7 cellular contexts compared by ENCODE assay signal in the genomic region with DNA sequence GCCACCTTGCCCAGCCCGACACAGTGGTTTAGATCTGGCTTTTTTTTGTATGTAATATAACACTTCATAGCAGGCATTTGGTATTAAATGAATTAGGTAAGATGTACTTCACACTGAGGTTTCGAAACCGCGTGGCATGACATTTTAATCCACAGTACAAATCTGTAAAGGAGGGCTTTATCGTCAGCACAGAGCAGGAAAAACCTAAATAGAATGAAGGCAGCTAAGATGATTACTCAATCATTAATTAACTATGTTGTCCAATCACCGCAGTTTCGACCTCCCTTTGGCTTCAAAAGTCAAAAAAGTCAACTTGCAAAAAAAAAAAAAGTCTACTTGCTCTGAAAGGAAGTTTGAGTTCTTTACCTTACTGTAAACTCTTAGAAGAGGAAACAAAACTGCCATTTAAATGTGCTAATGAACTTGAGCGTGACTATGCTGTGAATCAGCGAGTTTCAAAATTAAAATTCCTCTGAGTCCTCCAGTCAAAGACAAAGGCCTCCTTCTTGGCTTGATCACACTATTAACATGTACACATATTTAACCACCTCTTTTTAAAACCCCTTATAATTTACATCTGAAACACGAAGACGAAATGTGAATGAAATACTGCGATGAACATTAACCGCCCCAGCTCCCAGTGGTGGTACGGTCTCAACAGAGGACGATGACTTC. TPM values are rescaled to one million over a fixed set of nuclear protein-coding genes. Genes with fewer than 3 reads are reported as not detected.
A peak's percentile ranks its signal among the peaks of the same experiment; 100 is the strongest.
DNase-seq lines count a peak whose midpoint lies in the region; ATAC-seq and TF ChIP-seq lines count a peak whose summit lies in the region.

No MANE protein-coding gene starts in this region.

- H3K4me1 Mint-ChIP-seq in activated naive CD4-positive, alpha-beta T cell treated with anti-CD3 and anti-CD28 coated beads for 36 hours (ENCODE audit: low read depth), result peaks cover 35% of the 10 kb centered on the region
- peaks cover 15% of the 10 kb centered on the region for H3K4me1 Mint-ChIP-seq in progenitor cell of endocrine pancreas (ENCODE audit: low read depth)

- no peaks in the 10 kb centered on the region for H3K27me3 Mint-ChIP-seq in activated naive CD4-positive, alpha-beta T cell treated with anti-CD3 and anti-CD28 coated beads for 36 hours (ENCODE audit: low read depth)
- H3K27me3 Mint-ChIP-seq in progenitor cell of endocrine pancreas, result no peaks in the 10 kb centered on the region

- TF ChIP-seq CTCF in HEK293 (tag by site-specific recombination; IDR thresholded peaks at IDR 0.05) (no peak), cardiac muscle cell (IDR thresholded peaks at IDR 0.05; ENCODE audit: low read depth, low read length) (no peak), progenitor cell of endocrine pancreas (IDR thresholded peaks at IDR 0.05; ENCODE audit: unreplicated experiment) (no peak)

- H3K36me3 ChIP-seq in HEK293 (ENCODE audit: control insufficient read depth in 2 of 2, insufficient read depth in 1 of 2, low read length in 2 of 2) (peaks cover 0 to 11% of the 10 kb centered on the region in 2 experiments; a peak in 1 of 3 replicates), cardiac muscle cell (no peaks in the 10 kb centered on the region)

- H3K27ac ChIP-seq in HEK293 (ENCODE audit: extremely low read depth, low read depth, low read length) (peak overlapping the region; percentile 64), cardiac muscle cell (peak overlapping the region; percentile 98)

- DNase-seq in NAMALWA (ENCODE audit: low spot score) (peak; percentile 81), cardiac muscle cell (ENCODE audit: low read depth in 1 of 2, low spot score in 1 of 2) (peak in 1 of 2 donors; percentile 74), progenitor cell of endocrine pancreas (ENCODE audit: low spot score, unreplicated experiment) (no peak), HEK293T (ENCODE audit: extremely low spot score) (no peak)
- DNase-seq in activated naive CD4-positive, alpha-beta T cell treated with anti-CD3 and anti-CD28 coated beads for 36 hours, result peak; percentile 76

- H3K4me1 ChIP-seq in HEK293 (ENCODE audit: control insufficient read depth, insufficient read depth, low read length) (no peaks in the 10 kb centered on the region; the same call in 1 of the 2 replicates), cardiac muscle cell (ENCODE audit: low read depth) (peaks cover 8% of the 10 kb centered on the region)

- CTCF ChIA-PET in HEK293 (lab: Yijun Ruan, JAX) (interaction anchor here (0.6 to 0.7 kb wide), 2 partner anchors 70 to 912 kb away, joined by 3 to 4 read pairs; no protein-coding TSS in a partner anchor), HEK293T (lab: Yijun Ruan, JAX) (interaction anchor here (1.4 kb wide), 1 partner anchor 61 kb away, joined by 3 read pairs; no protein-coding TSS in a partner anchor)
- CTCF ChIA-PET in activated naive CD4-positive, alpha-beta T cell treated with anti-CD3 and anti-CD28 coated beads for 36 hours (lab: Charles Lee), result interaction anchor here (1.2 kb wide), 1 partner anchor 46 kb away, joined by 3 read pairs; no protein-coding TSS in a partner anchor

- intact Hi-C loops in activated naive CD4-positive, alpha-beta T cell treated with anti-CD3 and anti-CD28 coated beads for 36 hours (cut with micrococcal nuclease), result loop anchor here (1.0 to 5.0 kb wide), 15 partner anchors 16 to 546 kb away; partner anchors contain the start of genes CAMLG, DDX46, PCBD2 and PPP2CA

- H3K27me3 ChIP-seq in cardiac muscle cell, result no peaks in the 10 kb centered on the region

- peak overlapping the region; percentile 89 for H3K4me3 Mint-ChIP-seq in activated naive CD4-positive, alpha-beta T cell treated with anti-CD3 and anti-CD28 coated beads for 36 hours
- H3K4me3 Mint-ChIP-seq in progenitor cell of endocrine pancreas (ENCODE audit: low read depth), result peak overlapping the region; percentile 89

- peaks cover 6% of the 10 kb centered on the region for H3K36me3 Mint-ChIP-seq in activated naive CD4-positive, alpha-beta T cell treated with anti-CD3 and anti-CD28 coated beads for 36 hours (ENCODE audit: low read depth)
- H3K36me3 Mint-ChIP-seq in progenitor cell of endocrine pancreas (ENCODE audit: insufficient read depth), result no peaks in the 10 kb centered on the region

- ATAC-seq in GM18511 (IDR thresholded peaks at IDR 0.05; ENCODE audit: unreplicated experiment), result peak; percentile 39

- H3K9me3 ChIP-seq in HEK293 (ENCODE audit: control insufficient read depth, insufficient read depth, low read depth, low read length), result no peaks in the 10 kb centered on the region
- H3K9me3 ChIP-seq in cardiac muscle cell (ENCODE audit: low read depth), result no peaks in the 10 kb centered on the region

- H3K27ac Mint-ChIP-seq in activated naive CD4-positive, alpha-beta T cell treated with anti-CD3 and anti-CD28 coated beads for 36 hours, result peak overlapping the region; percentile 100
- peak overlapping the region; percentile 98 for H3K27ac Mint-ChIP-seq in progenitor cell of endocrine pancreas

- peak overlapping the region; percentile 93 for H3K4me3 ChIP-seq in HEK293 (ENCODE audit: low read depth, low read length)
- H3K4me3 ChIP-seq in cardiac muscle cell, result peak overlapping the region; percentile 87

- H3K9me3 Mint-ChIP-seq in activated naive CD4-positive, alpha-beta T cell treated with anti-CD3 and anti-CD28 coated beads for 36 hours, result no peaks in the 10 kb centered on the region
- H3K9me3 Mint-ChIP-seq in progenitor cell of endocrine pancreas (ENCODE audit: low read depth), result no peaks in the 10 kb centered on the region

- POLR2A ChIA-PET in HEK293 (lab: Yijun Ruan, JAX) (interaction anchor here (0.8 to 1.2 kb wide), 3 partner anchors 13 to 90 kb away, joined by 3 to 6 read pairs (median 3); partner anchors contain the start of gene CAMLG), HEK293T (lab: Yijun Ruan, JAX) (interaction anchor here (0.8 to 1.7 kb wide), 7 partner anchors 9 to 110 kb away, joined by 3 to 28 read pairs (median 7); partner anchors contain the start of genes CAMLG, DDX46 and SAR1B)

TF ChIP-seq in HEK293, 187 proteins besides CTCF, POLR2A, EP300 and RAD21 (continues in another document):
- no peak for TF ChIP-seq ZNF416 (tag by site-specific recombination; IDR thresholded peaks at IDR 0.05)
- TF ChIP-seq, protein P1, sequence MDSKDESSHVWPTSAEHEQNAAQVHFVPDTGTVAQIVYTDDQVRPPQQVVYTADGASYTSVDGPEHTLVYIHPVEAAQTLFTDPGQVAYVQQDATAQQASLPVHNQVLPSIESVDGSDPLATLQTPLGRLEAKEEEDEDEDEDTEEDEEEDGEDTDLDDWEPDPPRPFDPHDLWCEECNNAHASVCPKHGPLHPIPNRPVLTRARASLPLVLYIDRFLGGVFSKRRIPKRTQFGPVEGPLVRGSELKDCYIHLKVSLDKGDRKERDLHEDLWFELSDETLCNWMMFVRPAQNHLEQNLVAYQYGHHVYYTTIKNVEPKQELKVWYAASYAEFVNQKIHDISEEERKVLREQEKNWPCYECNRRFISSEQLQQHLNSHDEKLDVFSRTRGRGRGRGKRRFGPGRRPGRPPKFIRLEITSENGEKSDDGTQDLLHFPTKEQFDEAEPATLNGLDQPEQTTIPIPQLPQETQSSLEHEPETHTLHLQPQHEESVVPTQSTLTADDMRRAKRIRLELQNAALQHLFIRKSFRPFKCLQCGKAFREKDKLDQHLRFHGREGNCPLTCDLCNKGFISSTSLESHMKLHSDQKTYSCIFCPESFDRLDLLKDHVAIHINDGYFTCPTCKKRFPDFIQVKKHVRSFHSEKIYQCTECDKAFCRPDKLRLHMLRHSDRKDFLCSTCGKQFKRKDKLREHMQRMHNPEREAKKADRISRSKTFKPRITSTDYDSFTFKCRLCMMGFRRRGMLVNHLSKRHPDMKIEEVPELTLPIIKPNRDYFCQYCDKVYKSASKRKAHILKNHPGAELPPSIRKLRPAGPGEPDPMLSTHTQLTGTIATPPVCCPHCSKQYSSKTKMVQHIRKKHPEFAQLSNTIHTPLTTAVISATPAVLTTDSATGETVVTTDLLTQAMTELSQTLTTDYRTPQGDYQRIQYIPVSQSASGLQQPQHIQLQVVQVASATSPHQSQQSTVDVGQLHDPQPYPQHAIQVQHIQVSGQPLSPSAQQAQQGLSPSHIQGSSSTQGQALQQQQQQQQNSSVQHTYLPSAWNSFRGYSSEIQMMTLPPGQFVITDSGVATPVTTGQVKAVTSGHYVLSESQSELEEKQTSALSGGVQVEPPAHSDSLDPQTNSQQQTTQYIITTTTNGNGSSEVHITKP (tag by site-specific recombination; IDR thresholded peaks at IDR 0.05), result peak; percentile 92

TF ChIP-seq in HEK293T, 16 proteins besides CTCF, POLR2A, EP300 and RAD21:
- TF ChIP-seq CTBP1 (IDR thresholded peaks at IDR 0.05; ENCODE audit: borderline replicate concordance) (no peak), HDGF (IDR thresholded peaks at IDR 0.05; ENCODE audit: borderline replicate concordance) (no peak), FOXM1 (IDR thresholded peaks at IDR 0.05; ENCODE audit: borderline replicate concordance) (no peak), BHLHE40 (IDR thresholded peaks at IDR 0.05; ENCODE audit: borderline replicate concordance) (no peak), SP1 (IDR thresholded peaks at IDR 0.05) (no peak), ARNT (IDR thresholded peaks at IDR 0.05) (no peak), ELF4 (IDR thresholded peaks at IDR 0.05) (no peak), FOXA1 (IDR thresholded peaks at IDR 0.05) (no peak), L3MBTL2 (conservative IDR thresholded peaks at IDR 0.05) (no peak), PKNOX1 (IDR thresholded peaks at IDR 0.05) (no peak), ZNF384 (IDR thresholded peaks at IDR 0.05) (no peak), NFRKB (IDR thresholded peaks at IDR 0.05) (no peak), TARDBP (IDR thresholded peaks at IDR 0.05) (no peak), SUZ12 (IDR thresholded peaks at IDR 0.05) (no peak)
TF ChIP-seq in HEK293T: peak in this region for 0.

RNA-seq across cellular contexts. Expression of gene SEC24A, which starts 0.7 kb away (rescaled TPM):
- 10 to 100 TPM; 16.6 to 18.5 TPM for total RNA-seq in activated naive CD4-positive, alpha-beta T cell treated with anti-CD3 and anti-CD28 coated beads for 36 hours
- total RNA-seq in cardiac muscle cell (9.3 and 9.9 TPM in 2 replicates), progenitor cell of endocrine pancreas (25.1 and 27.0 TPM in 2 replicates)
- polyA plus RNA-seq in cardiac muscle cell, result 9.8 and 11.6 TPM in 2 replicates

RNA-seq across cellular contexts. Expression of gene SAR1B, which starts 15.3 kb away (rescaled TPM):
- 10 to 100 TPM; 42.5 to 42.8 TPM for total RNA-seq in activated naive CD4-positive, alpha-beta T cell treated with anti-CD3 and anti-CD28 coated beads for 36 hours
- total RNA-seq in cardiac muscle cell (53.6 and 60.2 TPM in 2 replicates), progenitor cell of endocrine pancreas (51.9 and 54.8 TPM in 2 replicates)
- polyA plus RNA-seq in cardiac muscle cell, result 40.5 and 45.5 TPM in 2 replicates

Comparison
In these comparisons a context has a peak if more than half of its experiments do, and no peak if none do; other contexts are left out.
1. DNase-seq: peak in NAMALWA (single experiment) and activated naive CD4-positive, alpha-beta T cell treated with anti-CD3 and anti-CD28 coated beads for 36 hours (single experiment); none in progenitor cell of endocrine pancreas (single experiment) and HEK293T (single experiment).